ENCODE assay signal across 8 cellular contexts in the genomic region with DNA sequence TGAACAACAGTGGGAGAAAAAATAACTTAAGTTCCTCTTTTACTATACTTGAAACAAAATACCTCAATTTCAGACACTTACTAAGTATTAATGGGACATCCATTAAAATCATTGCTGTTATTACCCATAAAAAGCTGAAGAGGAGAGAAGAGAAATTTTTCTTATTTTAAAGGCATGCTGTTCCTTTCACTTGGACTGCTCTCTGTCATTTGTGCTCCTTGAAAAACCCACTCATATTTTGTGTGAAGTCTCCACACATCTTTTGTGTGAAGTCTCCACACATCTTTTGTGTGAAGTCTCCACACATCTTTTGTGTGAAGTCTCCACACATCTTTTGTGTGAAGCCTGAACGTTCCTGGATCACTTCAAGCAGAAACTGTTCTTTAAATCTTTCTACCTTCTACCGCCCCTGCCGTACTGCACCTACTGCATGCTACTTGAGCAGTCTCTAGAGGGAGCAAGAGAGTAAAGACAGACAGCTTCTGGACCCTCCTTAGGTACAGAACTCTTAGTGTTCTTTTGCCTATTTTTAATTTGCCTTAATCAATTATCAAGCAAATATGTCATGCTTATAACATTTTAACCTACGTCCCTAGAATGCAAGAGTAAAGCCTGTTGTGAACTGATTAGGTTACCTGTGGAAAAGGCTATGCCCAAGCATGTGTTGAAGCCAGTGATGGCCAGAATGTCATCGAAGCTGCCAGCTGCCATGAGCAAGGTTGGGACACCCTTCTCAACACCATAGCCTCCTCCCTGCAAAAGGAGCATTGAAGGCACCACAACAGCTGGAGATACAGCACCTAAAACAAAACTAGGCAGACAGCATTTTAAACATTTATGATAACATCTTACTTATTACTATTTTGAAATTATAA. TPM values are rescaled to one million over a fixed set of nuclear protein-coding genes. Genes with fewer than 3 reads are reported as not detected.
A peak's percentile ranks its signal among the peaks of the same experiment; 100 is the strongest.
DNase-seq lines count a peak whose midpoint lies in the region; ATAC-seq and TF ChIP-seq lines count a peak whose summit lies in the region.

No MANE protein-coding gene starts in this region.

- no peak for TF ChIP-seq POLR2A in vagina (IDR thresholded peaks at IDR 0.05)

- ATAC-seq in GM19438 (IDR thresholded peaks at IDR 0.05; ENCODE audit: low read depth, unreplicated experiment), result peak; percentile 81
- peak; percentile 97 for ATAC-seq in HG03378 (IDR thresholded peaks at IDR 0.05; ENCODE audit: unreplicated experiment)
- ATAC-seq in RWPE2 (ENCODE audit: low read depth), result peak; percentile 87

- H3K4me1 ChIP-seq in RWPE2 (ENCODE audit: insufficient read depth, poor library complexity, severe bottlenecking) (no peaks in the 10 kb centered on the region), vagina (no peaks in the 10 kb centered on the region)

- DNase-seq in ELF-1 (ENCODE audit: low read depth, low spot score) (peak; percentile 18), RWPE2 (ENCODE audit: low spot score) (no peak), astrocyte of the hippocampus (ENCODE audit: low read depth, low spot score) (peak; percentile 49), inferior parietal cortex (ENCODE audit: extremely low spot score) (peak; percentile 44), vagina (ENCODE audit: extremely low spot score in 2 of 2) (no peak)
- peak; percentile 31 for DNase-seq in stimulated activated CD4-positive, alpha-beta T cell treated with anti-CD3 and anti-CD28 coated beads, Interleukin-4, amount 100 ng/mL, for 24 hours

- H3K4me3 ChIP-seq in RWPE2 (ENCODE audit: severe bottlenecking) (no peak overlapping the region), vagina (no peak overlapping the region)

- H3K36me3 ChIP-seq in RWPE2 (ENCODE audit: low read depth) (peaks cover 32% of the 10 kb centered on the region), vagina (peaks cover 0 to 15% of the 10 kb centered on the region in 2 donors)

- intact Hi-C loops in vagina (cut with DNase I), result no loop called here

- TF ChIP-seq CTCF in RWPE2 (IDR thresholded peaks at IDR 0.05; ENCODE audit: poor library complexity, severe bottlenecking) (peak; percentile 71), vagina (IDR thresholded peaks at IDR 0.05) (peak in 1 of 3 experiments; percentile 49)

- H3K27ac ChIP-seq in RWPE2 (ENCODE audit: poor library complexity, severe bottlenecking), result no peak overlapping the region
- no peak overlapping the region for H3K27ac ChIP-seq in vagina

- no peaks in the 10 kb centered on the region for H3K9me3 ChIP-seq in RWPE2 (ENCODE audit: severe bottlenecking)
- no peaks in the 10 kb centered on the region for H3K9me3 ChIP-seq in vagina

- H3K27me3 ChIP-seq in RWPE2 (ENCODE audit: insufficient read depth, poor library complexity, severe bottlenecking), result no peaks in the 10 kb centered on the region
- H3K27me3 ChIP-seq in vagina, result no peaks in the 10 kb centered on the region

RNA-seq across cellular contexts. Expression of a gene that starts 27.1 kb away (rescaled TPM):
- not detected for total RNA-seq in vagina

RNA-seq across cellular contexts. Expression of a gene that starts 29.9 kb away (rescaled TPM):
- total RNA-seq in vagina, result 23.3 TPM

RNA-seq across cellular contexts. Expression of a gene that starts 53.0 kb away (rescaled TPM):
- total RNA-seq in vagina, result 42.0 TPM

Comparison
In these comparisons a context has a peak if more than half of its experiments do, and no peak if none do; other contexts are left out.
1. DNase-seq: peak in ELF-1 (single experiment), astrocyte of the hippocampus (single experiment), inferior parietal cortex (single experiment) and stimulated activated CD4-positive, alpha-beta T cell treated with anti-CD3 and anti-CD28 coated beads, Interleukin-4, amount 100 ng/mL, for 24 hours (single experiment); none in RWPE2 (single experiment) and vagina (0 of 2).
2. Peak in every context shown above with its lines, with median percentiles within 50 percentile points of each other: ATAC-seq.